ENCODE assay signal across 18 cellular contexts in genomic region chr3:98768961-98769360, GRCh38. TPM values are rescaled to one million over a fixed set of nuclear protein-coding genes. Genes with fewer than 3 reads are reported as not detected.
"Had no signal": no experiment of that assay in that cellular context is flagged by ENCODE, and none has a peak within 500 bp of the region (broad histone marks: within the 10 kb centered on the region; RNA-seq: fewer than 3 reads in every experiment).

No MANE protein-coding gene starts in this region.

- H3K27me3 ChIP-seq: stomach had no signal

- H3K4me3 ChIP-seq: skin epidermis, stomach had no signal

- ATAC-seq: activated naive CD8-positive, alpha-beta T cell treated with anti-CD3 and anti-CD28 coated beads, Interleukin-2, amount 50 U/mL, for 24 hours; activated T-cell treated with anti-CD3 and anti-CD28 coated beads, Interleukin-2, amount 50 U/mL, for 4 hours; effector memory CD8-positive, alpha-beta T cell; left lobe of liver had no signal

- H3K9me3 ChIP-seq: stomach had no signal

- FAIRE-seq: islet of Langerhans had no signal

- DNase-seq: activated B cell treated with CpG ODN at 0.5 μM for 24 hours; activated CD4-positive, alpha-beta memory T cell treated with anti-CD3 and anti-CD28 coated beads, Interleukin-2, amount 10 ng/mL, durations not matched to agents 7 days and 5 days; activated CD4-positive, alpha-beta T cell treated with anti-CD3 and anti-CD28 coated beads for 4 hours; activated naive CD4-positive, alpha-beta T cell treated with anti-CD3 and anti-CD28 coated beads for 36 hours; activated naive CD8-positive, alpha-beta T cell treated with anti-CD3 and anti-CD28 coated beads, Interleukin-2, amount 50 U/mL, for 24 hours; activated T-cell treated with anti-CD3 and anti-CD28 coated beads, Interleukin-2, amount 50 U/mL, for 4 hours; aorta; effector memory CD8-positive, alpha-beta T cell; hippocampal formation; right cardiac atrium; stimulated activated CD4-positive, alpha-beta T cell treated with anti-CD3 and anti-CD28 coated beads, Interleukin-15, amount 100 ng/mL, for 24 hours; stimulated activated CD4-positive, alpha-beta T cell treated with anti-CD3 and anti-CD28 coated beads, Interleukin-2, amount 100 ng/mL, for 48 hours; stomach; T-helper 1 cell; T-helper 9 cell had no signal

RNA-seq across cellular contexts. Expression of gene ST3GAL6, which starts 5.8 kb away (rescaled TPM):
- total RNA-seq: activated B cell treated with CpG ODN at 0.5 μM for 24 hours; activated CD4-positive, alpha-beta memory T cell treated with anti-CD3 and anti-CD28 coated beads, Interleukin-2, amount 10 ng/mL, durations not matched to agents 7 days and 5 days; activated naive CD4-positive, alpha-beta T cell treated with anti-CD3 and anti-CD28 coated beads for 36 hours had no signal
